ENCODE assay signal across 29 cellular contexts in genomic region chr1:204618148-204618760, GRCh38.
"Had no signal": no experiment of that assay in that cellular context is flagged by ENCODE, and none has a peak within 500 bp of the region (broad histone marks: within the 10 kb centered on the region; RNA-seq: fewer than 3 reads in every experiment).

No MANE protein-coding gene starts in this region.

- H3K27ac ChIP-seq: coronary artery, epithelial cell of prostate, esophagus squamous epithelium, gastroesophageal sphincter had no signal

- H3K9me3 Mint-ChIP-seq: activated CD4-positive, alpha-beta memory T cell treated with anti-CD3 and anti-CD28 coated beads, Interleukin-2, amount 10 ng/mL, durations not matched to agents 7 days and 5 days; activated CD4-positive, alpha-beta T cell treated with anti-CD3 and anti-CD28 coated beads, Interleukin-2, amount 10 ng/mL, durations not matched to agents 7 days and 5 days; activated T-cell treated with anti-CD3 and anti-CD28 coated beads, Interleukin-2, amount 50 U/mL, for 24 hours; activated T-cell treated with anti-CD3 and anti-CD28 coated beads, Interleukin-2, amount 50 U/mL, for 72 hours; central memory CD8-positive, alpha-beta T cell; dendritic cell treated with granulocyte-macrophage colony-stimulating factor and Interleukin-4, amounts not matched to agents 40 ng/mL and 50 ng/mL, for 4 days; effector memory CD8-positive, alpha-beta T cell had no signal

- H3K36me3 Mint-ChIP-seq: activated naive CD8-positive, alpha-beta T cell had no signal

- ATAC-seq: activated T-cell treated with anti-CD3 and anti-CD28 coated beads, Interleukin-2, amount 50 U/mL, for 72 hours; effector memory CD8-positive, alpha-beta T cell; gastroesophageal sphincter had no signal

- FAIRE-seq: bronchial epithelial cell, endothelial cell of umbilical vein had no signal

- H3K36me3 ChIP-seq: esophagus squamous epithelium had no signal

- H3K27me3 Mint-ChIP-seq: activated CD4-positive, alpha-beta T cell treated with anti-CD3 and anti-CD28 coated beads, Interleukin-2, amount 10 ng/mL, durations not matched to agents 7 days and 5 days; activated naive CD8-positive, alpha-beta T cell; activated T-cell treated with anti-CD3 and anti-CD28 coated beads, Interleukin-2, amount 50 U/mL, for 24 hours; dendritic cell treated with granulocyte-macrophage colony-stimulating factor and Interleukin-4, amounts not matched to agents 40 ng/mL and 50 ng/mL, for 4 days had no signal

- H3K27ac Mint-ChIP-seq: activated CD4-positive, alpha-beta memory T cell treated with anti-CD3 and anti-CD28 coated beads, Interleukin-2, amount 10 ng/mL, durations not matched to agents 7 days and 5 days; activated CD4-positive, alpha-beta T cell treated with anti-CD3 and anti-CD28 coated beads, Interleukin-2, amount 10 ng/mL, durations not matched to agents 7 days and 5 days; activated naive CD8-positive, alpha-beta T cell; activated T-cell treated with anti-CD3 and anti-CD28 coated beads, Interleukin-2, amount 50 U/mL, for 24 hours; activated T-cell treated with anti-CD3 and anti-CD28 coated beads, Interleukin-2, amount 50 U/mL, for 72 hours; dendritic cell treated with granulocyte-macrophage colony-stimulating factor and Interleukin-4, amounts not matched to agents 40 ng/mL and 50 ng/mL, for 4 days; effector memory CD8-positive, alpha-beta T cell had no signal

- DNase-seq: activated CD4-positive, alpha-beta memory T cell treated with anti-CD3 and anti-CD28 coated beads, Interleukin-2, amount 10 ng/mL, durations not matched to agents 7 days and 5 days; activated CD4-positive, alpha-beta T cell treated with anti-CD3 and anti-CD28 coated beads for 4 hours; activated CD4-positive, alpha-beta T cell treated with anti-CD3 and anti-CD28 coated beads, Interleukin-2, amount 10 ng/mL, durations not matched to agents 7 days and 5 days; activated CD4-positive, alpha-beta T cell treated with anti-CD3 and anti-CD28 coated beads, Interleukin-2, amount 50 U/mL, for 4 hours; activated CD4-positive, CD25-positive, alpha-beta regulatory T cell; activated CD4-positive, CD25-positive, alpha-beta regulatory T cell treated with anti-CD3 and anti-CD28 coated beads, Interleukin-2, amount 50 U/mL, for 72 hours; activated CD8-positive, alpha-beta memory T cell treated with anti-CD3 and anti-CD28 coated beads, Interleukin-2, amount 50 U/mL, for 48 hours; activated effector memory CD4-positive, alpha-beta T cell treated with Interleukin-2 at 50 U/mL for 16 hours; activated gamma-delta T cell treated with Interleukin-2 at 50 U/mL for 16 hours; activated naive CD4-positive, alpha-beta T cell treated with anti-CD3 and anti-CD28 coated beads, Interleukin-2, amount 50 U/mL, for 16 hours; activated naive CD4-positive, alpha-beta T cell treated with Interleukin-2 at 50 U/mL for 16 hours; activated T-cell treated with anti-CD3 and anti-CD28 coated beads for 4 hours; activated T-cell treated with anti-CD3 and anti-CD28 coated beads, Interleukin-2, amount 50 U/mL, for 24 hours; activated T-cell treated with anti-CD3 and anti-CD28 coated beads, Interleukin-2, amount 50 U/mL, for 72 hours; amniotic stem cell; effector memory CD8-positive, alpha-beta T cell; esophagus squamous epithelium; foreskin melanocyte; T-helper 2 cell had no signal

- H3K4me3 ChIP-seq: coronary artery, dorsolateral prefrontal cortex, esophagus squamous epithelium, gastroesophageal sphincter had no signal

- H3K9me3 ChIP-seq: esophagus squamous epithelium, gastroesophageal sphincter had no signal

- H3K4me3 Mint-ChIP-seq: activated CD4-positive, alpha-beta memory T cell treated with anti-CD3 and anti-CD28 coated beads, Interleukin-2, amount 10 ng/mL, durations not matched to agents 7 days and 5 days; activated CD4-positive, alpha-beta T cell treated with anti-CD3 and anti-CD28 coated beads, Interleukin-2, amount 10 ng/mL, durations not matched to agents 7 days and 5 days; activated naive CD8-positive, alpha-beta T cell; activated T-cell treated with anti-CD3 and anti-CD28 coated beads, Interleukin-2, amount 50 U/mL, for 24 hours; activated T-cell treated with anti-CD3 and anti-CD28 coated beads, Interleukin-2, amount 50 U/mL, for 72 hours; brain; central memory CD8-positive, alpha-beta T cell; dendritic cell treated with granulocyte-macrophage colony-stimulating factor and Interleukin-4, amounts not matched to agents 40 ng/mL and 50 ng/mL, for 4 days; effector memory CD8-positive, alpha-beta T cell had no signal

- H3K27me3 ChIP-seq: dorsolateral prefrontal cortex, gastroesophageal sphincter had no signal

- H3K4me1 Mint-ChIP-seq: activated CD4-positive, alpha-beta memory T cell treated with anti-CD3 and anti-CD28 coated beads, Interleukin-2, amount 10 ng/mL, durations not matched to agents 7 days and 5 days; activated CD4-positive, alpha-beta T cell treated with anti-CD3 and anti-CD28 coated beads, Interleukin-2, amount 10 ng/mL, durations not matched to agents 7 days and 5 days; central memory CD8-positive, alpha-beta T cell had no signal
